In the genomic region with DNA sequence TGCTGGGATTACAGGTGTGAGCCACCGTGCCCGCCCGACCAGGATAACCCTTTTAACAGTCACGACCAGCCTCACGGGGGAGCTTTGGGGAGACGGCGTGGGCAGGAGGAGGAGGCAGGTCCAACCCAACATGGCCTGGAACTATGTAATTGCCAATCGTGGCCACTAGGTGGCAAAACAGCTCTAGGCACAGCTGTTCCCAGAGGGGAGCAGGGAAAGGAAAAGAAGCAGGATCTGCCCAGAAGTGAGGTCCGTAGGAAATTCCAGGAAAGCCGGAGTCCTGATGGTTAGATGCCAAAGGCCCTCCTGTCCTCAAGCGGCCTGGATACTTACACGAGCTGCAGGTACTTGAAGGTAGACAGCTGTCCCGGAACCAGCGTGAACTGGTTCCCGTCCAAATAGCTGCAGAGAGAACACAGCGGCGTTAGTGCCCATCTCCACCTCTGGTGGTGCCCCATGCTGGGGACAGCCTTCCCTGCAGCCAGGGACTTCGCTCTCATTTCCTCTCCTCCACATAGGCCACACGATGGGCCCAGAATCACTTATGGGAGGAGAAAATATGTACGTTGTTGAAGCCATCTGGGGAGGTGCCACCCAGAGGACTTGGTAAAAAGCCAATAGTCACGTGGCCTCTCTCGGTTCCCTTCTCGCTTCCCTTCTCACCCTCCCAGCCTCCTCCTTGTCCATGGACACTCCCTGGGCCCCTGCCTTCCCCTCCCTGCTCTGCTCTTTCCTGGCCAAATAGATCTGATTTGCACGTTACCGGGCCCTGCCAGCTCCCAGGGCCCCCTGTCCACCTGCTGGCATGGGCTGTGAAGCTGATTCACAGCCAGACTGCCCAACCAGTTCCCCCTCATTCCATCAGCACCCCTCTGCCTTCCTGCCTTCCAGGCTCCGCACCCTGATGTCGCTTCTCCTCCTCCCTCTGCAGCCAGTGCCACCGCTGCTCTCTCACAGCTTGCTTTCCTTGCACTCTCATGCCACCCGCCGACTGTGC, we compare ENCODE assay signal across 8 cellular contexts.
A peak's percentile ranks its signal among the peaks of the same experiment; 100 is the strongest.
DNase-seq lines count a peak whose midpoint lies in the region; ATAC-seq and TF ChIP-seq lines count a peak whose summit lies in the region.

No MANE protein-coding gene starts in this region.

- 14 to 22% methylated on average over 30 of the region's 30 CpGs for WGBS in lung, 2 donors

- peak; percentile 68 to 94 (median 89) for TF ChIP-seq CTCF in dorsolateral prefrontal cortex (IDR thresholded peaks at IDR 0.05 in 54 of 56, conservative IDR thresholded peaks at IDR 0.05 in 2 of 56; ENCODE audit: low read depth in 1 of 56, partially characterized antibody in 56 of 56)
- TF ChIP-seq CTCF in lung (IDR thresholded peaks at IDR 0.05; ENCODE audit: control extremely low read depth, extremely low read depth), result peak; percentile 83

- H3K27me3 Mint-ChIP-seq in activated CD4-positive, alpha-beta T cell treated with anti-CD3 and anti-CD28 coated beads, Interleukin-2, amount 10 ng/mL, durations not matched to agents 7 days and 5 days, result no peaks in the 10 kb centered on the region

- peaks cover 14% of the 10 kb centered on the region for H3K4me1 Mint-ChIP-seq in activated CD4-positive, alpha-beta T cell treated with anti-CD3 and anti-CD28 coated beads, Interleukin-2, amount 10 ng/mL, durations not matched to agents 7 days and 5 days

- H3K27me3 ChIP-seq in dorsolateral prefrontal cortex, result no peaks in the 10 kb centered on the region
- no peaks in the 10 kb centered on the region for H3K27me3 ChIP-seq in lung (ENCODE audit: control insufficient read depth, insufficient read depth)

- H3K4me3 ChIP-seq in dorsolateral prefrontal cortex (peak overlapping the region in 58 of 59 donors; percentile 0 to 70 (median 52)), lung (no peak overlapping the region)

- H3K9me3 Mint-ChIP-seq in activated CD4-positive, alpha-beta T cell treated with anti-CD3 and anti-CD28 coated beads, Interleukin-2, amount 10 ng/mL, durations not matched to agents 7 days and 5 days, result no peaks in the 10 kb centered on the region

- H3K4me3 Mint-ChIP-seq in activated CD4-positive, alpha-beta T cell treated with anti-CD3 and anti-CD28 coated beads, Interleukin-2, amount 10 ng/mL, durations not matched to agents 7 days and 5 days, result peak overlapping the region; percentile 33

- ATAC-seq in HG03354 (IDR thresholded peaks at IDR 0.05; ENCODE audit: poor library complexity, severe bottlenecking, unreplicated experiment) (peak; percentile 83), lung (ENCODE audit: insufficient read depth, low FRiP score) (peak; percentile 87)

- H3K27ac ChIP-seq in dorsolateral prefrontal cortex, result peak overlapping the region in 33 of 59 donors; percentile 0 to 76 (median 36)
- no peak overlapping the region for H3K27ac ChIP-seq in lung (ENCODE audit: low read depth in 1 of 2, low read length in 1 of 2)

- peak overlapping the region; percentile 32 for H3K27ac Mint-ChIP-seq in activated CD4-positive, alpha-beta T cell treated with anti-CD3 and anti-CD28 coated beads, Interleukin-2, amount 10 ng/mL, durations not matched to agents 7 days and 5 days

- intact Hi-C loops in dorsolateral prefrontal cortex (cut with DNase I), result loop anchor here in 1 of 2 donors (1.0 kb wide), 1 partner anchor 174 kb away; no protein-coding TSS in a partner anchor

- H3K4me1 ChIP-seq in lung (ENCODE audit: control insufficient read depth in 2 of 2, insufficient read depth in 2 of 2, low read length in 2 of 2), result peaks cover 0 to 7% of the 10 kb centered on the region in 2 donors

- DNase-seq in activated gamma-delta T cell treated with Interleukin-2 at 50 U/mL for 16 hours, result peak; percentile 67
- no peak for DNase-seq in activated gamma-delta T cell (lab: John Stamatoyannopoulos, UW)
- DNase-seq in NCI-H510A (lab: John Stamatoyannopoulos, UW), result peak; percentile 79
- DNase-seq in activated CD4-positive, alpha-beta T cell treated with anti-CD3 and anti-CD28 coated beads, Interleukin-2, amount 10 ng/mL, durations not matched to agents 7 days and 5 days, result peak; percentile 72
- peak; percentile 64 to 86 (median 83) for DNase-seq in dorsolateral prefrontal cortex
- DNase-seq in lung (ENCODE audit: low spot score), result peak; percentile 81
- peak; percentile 52 to 73 (median 56) for DNase-seq in stimulated activated CD4-positive, alpha-beta T cell treated with anti-CD3 and anti-CD28 coated beads, TNF-alpha, amount 100 ng/mL, for 24 hours (ENCODE audit: low read depth in 3 of 3)

- H3K36me3 ChIP-seq in lung (ENCODE audit: control insufficient read depth in 2 of 2, insufficient read depth in 2 of 2, low read length in 2 of 2), result no peaks in the 10 kb centered on the region

- no peaks in the 10 kb centered on the region for H3K36me3 Mint-ChIP-seq in activated CD4-positive, alpha-beta T cell treated with anti-CD3 and anti-CD28 coated beads, Interleukin-2, amount 10 ng/mL, durations not matched to agents 7 days and 5 days (ENCODE audit: low read depth)

- no peaks in the 10 kb centered on the region for H3K9me3 ChIP-seq in lung (ENCODE audit: control insufficient read depth in 2 of 2, insufficient read depth in 1 of 2, low read length in 1 of 2)

- POLR2A ChIA-PET in activated CD4-positive, alpha-beta T cell treated with anti-CD3 and anti-CD28 coated beads, Interleukin-2, amount 10 ng/mL, durations not matched to agents 7 days and 5 days (lab: Charles Lee), result no interaction called here

- CTCF ChIA-PET in activated CD4-positive, alpha-beta T cell treated with anti-CD3 and anti-CD28 coated beads, Interleukin-2, amount 10 ng/mL, durations not matched to agents 7 days and 5 days (lab: Charles Lee), result interaction anchor here (0.8 to 2.1 kb wide), 19 partner anchors 8 to 662 kb away, joined by 3 to 15 read pairs (median 5); no protein-coding TSS in a partner anchor

Comparison
In these comparisons a context has a peak if more than half of its experiments do, and no peak if none do; other contexts are left out.
1. H3K27ac ChIP-seq: peak in dorsolateral prefrontal cortex (33 of 59); none in lung (0 of 2).